ENCODE assay signal across 2 cellular contexts in the genomic region with DNA sequence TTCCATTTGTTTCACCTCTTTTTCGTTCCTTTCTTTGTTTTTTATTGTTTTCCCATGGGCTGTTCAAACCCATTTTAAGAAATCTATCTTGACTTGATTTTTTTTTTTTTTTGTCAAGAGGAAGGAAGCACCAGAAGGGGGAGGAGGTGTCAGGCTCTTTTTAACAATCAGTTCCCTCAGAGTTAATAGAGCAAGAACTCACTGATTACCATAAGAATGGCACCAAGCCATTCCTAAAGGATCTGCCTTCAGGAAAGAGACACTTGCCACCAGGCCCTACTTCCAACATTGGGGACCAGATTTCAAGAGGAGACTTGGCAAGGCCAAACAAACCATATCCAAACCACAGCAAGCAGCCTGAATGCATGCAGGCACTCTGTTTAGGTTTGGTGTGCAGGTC.
TF ChIP-seq lines count a peak whose summit lies in the region.

No MANE protein-coding gene starts in this region.

TF ChIP-seq in IMR-90, 13 proteins besides CTCF, POLR2A, EP300 and RAD21:
- no peak for TF ChIP-seq CHD1 (IDR thresholded peaks at IDR 0.05; ENCODE audit: low read depth, low read length)
- TF ChIP-seq SMC3 (IDR thresholded peaks at IDR 0.05; ENCODE audit: low read depth, low read length): no peak
- no peak for TF ChIP-seq FOS (IDR thresholded peaks at IDR 0.05; ENCODE audit: low read depth, low read length)
- TF ChIP-seq, protein P1, sequence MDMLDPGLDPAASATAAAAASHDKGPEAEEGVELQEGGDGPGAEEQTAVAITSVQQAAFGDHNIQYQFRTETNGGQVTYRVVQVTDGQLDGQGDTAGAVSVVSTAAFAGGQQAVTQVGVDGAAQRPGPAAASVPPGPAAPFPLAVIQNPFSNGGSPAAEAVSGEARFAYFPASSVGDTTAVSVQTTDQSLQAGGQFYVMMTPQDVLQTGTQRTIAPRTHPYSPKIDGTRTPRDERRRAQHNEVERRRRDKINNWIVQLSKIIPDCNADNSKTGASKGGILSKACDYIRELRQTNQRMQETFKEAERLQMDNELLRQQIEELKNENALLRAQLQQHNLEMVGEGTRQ (IDR thresholded peaks at IDR 0.05; ENCODE audit: low read depth, low read length): no peak
- TF ChIP-seq, protein P2, sequence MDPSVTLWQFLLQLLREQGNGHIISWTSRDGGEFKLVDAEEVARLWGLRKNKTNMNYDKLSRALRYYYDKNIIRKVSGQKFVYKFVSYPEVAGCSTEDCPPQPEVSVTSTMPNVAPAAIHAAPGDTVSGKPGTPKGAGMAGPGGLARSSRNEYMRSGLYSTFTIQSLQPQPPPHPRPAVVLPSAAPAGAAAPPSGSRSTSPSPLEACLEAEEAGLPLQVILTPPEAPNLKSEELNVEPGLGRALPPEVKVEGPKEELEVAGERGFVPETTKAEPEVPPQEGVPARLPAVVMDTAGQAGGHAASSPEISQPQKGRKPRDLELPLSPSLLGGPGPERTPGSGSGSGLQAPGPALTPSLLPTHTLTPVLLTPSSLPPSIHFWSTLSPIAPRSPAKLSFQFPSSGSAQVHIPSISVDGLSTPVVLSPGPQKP (IDR thresholded peaks at IDR 0.05; ENCODE audit: borderline replicate concordance, low read depth, low read length): no peak
- no peak for TF ChIP-seq BHLHE40 (IDR thresholded peaks at IDR 0.05; ENCODE audit: low read depth, low read length)
- TF ChIP-seq RFX5 (IDR thresholded peaks at IDR 0.05; ENCODE audit: low read depth, low read length): no peak
- no peak for TF ChIP-seq CEBPB (IDR thresholded peaks at IDR 0.05; ENCODE audit: low read depth, low read length)
- no peak for TF ChIP-seq MAFK (IDR thresholded peaks at IDR 0.05; ENCODE audit: low read depth, low read length)
- no peak for TF ChIP-seq NFE2L2 (IDR thresholded peaks at IDR 0.05; ENCODE audit: low read depth, low read length)
- no peak for TF ChIP-seq RCOR1 (IDR thresholded peaks at IDR 0.05; ENCODE audit: insufficient replicate concordance, low read length)
- TF ChIP-seq MAZ (IDR thresholded peaks at IDR 0.05; ENCODE audit: borderline replicate concordance, low read depth, low read length): no peak
- no peak for TF ChIP-seq MXI1 (IDR thresholded peaks at IDR 0.05; ENCODE audit: borderline replicate concordance, low read depth, low read length)

TF ChIP-seq in H1, 55 proteins besides CTCF, POLR2A, EP300 and RAD21:
- TF ChIP-seq RBBP5 (IDR thresholded peaks at IDR 0.05; ENCODE audit: borderline replicate concordance, low read depth, low read length): no peak
- TF ChIP-seq POLR2AphosphoS5 (IDR thresholded peaks at IDR 0.05; ENCODE audit: low read depth, low read length): no peak
- TF ChIP-seq, protein P3, sequence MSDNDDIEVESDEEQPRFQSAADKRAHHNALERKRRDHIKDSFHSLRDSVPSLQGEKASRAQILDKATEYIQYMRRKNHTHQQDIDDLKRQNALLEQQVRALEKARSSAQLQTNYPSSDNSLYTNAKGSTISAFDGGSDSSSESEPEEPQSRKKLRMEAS (IDR thresholded peaks at IDR 0.05): no peak
- TF ChIP-seq SP1 (IDR thresholded peaks at IDR 0.05; ENCODE audit: low read depth, low read length): no peak
- TF ChIP-seq, protein P4, sequence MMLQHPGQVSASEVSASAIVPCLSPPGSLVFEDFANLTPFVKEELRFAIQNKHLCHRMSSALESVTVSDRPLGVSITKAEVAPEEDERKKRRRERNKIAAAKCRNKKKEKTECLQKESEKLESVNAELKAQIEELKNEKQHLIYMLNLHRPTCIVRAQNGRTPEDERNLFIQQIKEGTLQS (IDR thresholded peaks at IDR 0.05; ENCODE audit: insufficient read depth, low read depth, low read length): no peak
- TF ChIP-seq CEBPB (IDR thresholded peaks at IDR 0.05; ENCODE audit: low read depth, low read length): no peak
- no peak for TF ChIP-seq SIN3A (conservative IDR thresholded peaks at IDR 0.05 in 1 of 2, IDR thresholded peaks at IDR 0.05 in 1 of 2; ENCODE audit: low read depth in 1 of 2, low read length in 2 of 2)
- TF ChIP-seq POU5F1 (IDR thresholded peaks at IDR 0.05; ENCODE audit: low read depth, low read length): no peak
- no peak for TF ChIP-seq ASH2L (IDR thresholded peaks at IDR 0.05; ENCODE audit: low read length)
- TF ChIP-seq RFX5 (IDR thresholded peaks at IDR 0.05; ENCODE audit: borderline replicate concordance, low read depth, low read length): no peak
- no peak for TF ChIP-seq JUN (IDR thresholded peaks at IDR 0.05; ENCODE audit: low read depth, low read length)
- TF ChIP-seq SRF (IDR thresholded peaks at IDR 0.05; ENCODE audit: low read depth, low read length): no peak
- TF ChIP-seq SAP30 (IDR thresholded peaks at IDR 0.05; ENCODE audit: insufficient read depth, insufficient replicate concordance, low read length): no peak
- no peak for TF ChIP-seq CREB1 (IDR thresholded peaks at IDR 0.05)
- no peak for TF ChIP-seq SP4 (IDR thresholded peaks at IDR 0.05; ENCODE audit: low read length)
- no peak for TF ChIP-seq TAF7 (optimal IDR thresholded peaks at IDR 0.05; ENCODE audit: borderline replicate concordance, low read depth, low read length)
